In the genomic region with DNA sequence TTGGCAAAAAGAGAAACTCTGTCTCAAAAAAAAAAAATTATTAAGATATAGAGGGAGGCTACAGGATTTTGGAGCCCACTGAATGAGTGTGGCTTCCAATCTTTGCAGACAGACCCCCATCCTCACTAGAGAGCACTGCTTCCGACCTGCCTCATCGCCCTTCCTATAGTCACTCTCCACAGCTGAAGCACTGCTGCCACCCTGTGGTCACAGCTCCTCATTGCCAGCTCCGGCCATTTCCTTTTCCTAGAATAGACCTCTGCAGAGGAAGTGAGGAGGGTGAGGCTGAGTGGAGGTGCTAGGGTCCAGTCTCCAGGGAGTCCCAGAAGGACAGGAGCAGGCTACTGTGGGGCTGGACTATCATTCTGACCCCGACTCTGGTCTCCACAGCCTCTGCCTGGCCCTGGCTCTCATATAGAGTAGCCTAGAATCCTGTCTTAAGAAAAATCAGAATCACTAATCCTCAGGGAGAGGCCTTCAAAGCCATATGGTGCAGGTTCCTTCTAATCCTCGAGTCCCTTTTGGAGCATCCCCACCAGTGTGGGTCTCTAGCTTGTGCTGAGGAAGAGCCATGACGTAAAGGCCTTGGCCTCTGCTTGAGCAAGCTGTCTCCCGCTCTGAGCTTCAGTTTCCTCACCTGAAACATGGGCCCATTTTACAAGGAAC, we compare ENCODE assay signal across 7 cellular contexts. TPM values are rescaled to one million over a fixed set of nuclear protein-coding genes. Genes with fewer than 3 reads are reported as not detected.
DNase-seq lines count a peak whose midpoint lies in the region; ATAC-seq and TF ChIP-seq lines count a peak whose summit lies in the region.

No MANE protein-coding gene starts in this region.

- no peaks in the 10 kb centered on the region for H3K9me3 ChIP-seq in T-helper 17 cell (ENCODE audit: control insufficient read depth, low read length, poor library complexity, severe bottlenecking)
- H3K9me3 ChIP-seq in left ventricle myocardium inferior (replicated peaks), result no peaks in the 10 kb centered on the region
- H3K9me3 ChIP-seq in gastrocnemius medialis, result no peaks in the 10 kb centered on the region

- no peak for TF ChIP-seq POLR2A in GM18505 (IDR thresholded peaks at IDR 0.05; ENCODE audit: borderline replicate concordance, extremely low read depth, insufficient read depth, insufficient read length)
- no peak for TF ChIP-seq POLR2A in gastrocnemius medialis (IDR thresholded peaks at IDR 0.05)

- peak; percentile 96 for TF ChIP-seq CTCF in left ventricle myocardium inferior (IDR thresholded peaks at IDR 0.05; ENCODE audit: borderline replicate concordance)
- peak; percentile 84 to 94 (median 90) for TF ChIP-seq CTCF in gastrocnemius medialis (IDR thresholded peaks at IDR 0.05 in 4 of 5, conservative IDR thresholded peaks at IDR 0.05 in 1 of 5)

- H3K4me1 ChIP-seq in left ventricle myocardium inferior (peaks cover 12% of the 10 kb centered on the region), gastrocnemius medialis (peaks cover 0 to 10% of the 10 kb centered on the region in 2 donors)

- H3K27me3 Mint-ChIP-seq in T-helper 17 cell, result no peaks in the 10 kb centered on the region

- peak overlapping the region; percentile 2 for H3K27ac Mint-ChIP-seq in T-helper 17 cell

- peaks cover 6% of the 10 kb centered on the region for H3K4me1 Mint-ChIP-seq in T-helper 17 cell

- H3K27me3 ChIP-seq in left ventricle myocardium inferior (ENCODE audit: low read depth), result no peaks in the 10 kb centered on the region
- H3K27me3 ChIP-seq in gastrocnemius medialis, result no peaks in the 10 kb centered on the region

- in situ Hi-C loops in gastrocnemius medialis (cut with MboI; ENCODE audit: low sequenced_read_pairs in 4 of 4), result loop anchor here in 2 of 4 donors (10.0 kb wide), 2 partner anchors 64 to 184 kb away; a partner anchor contains a TSS

- H3K4me3 Mint-ChIP-seq in T-helper 17 cell, result no peak overlapping the region

- peak overlapping the region; percentile 72 for H3K27ac ChIP-seq in left ventricle myocardium inferior (replicated peaks)
- H3K27ac ChIP-seq in gastrocnemius medialis, result peak overlapping the region in 3 of 4 donors; percentile 44 to 55 (median 48)

- peak; percentile 46 to 80 for DNase-seq in NCI-H187 (lab: John Stamatoyannopoulos, UW)
- peak; percentile 58 to 77 (median 65) for DNase-seq in T-helper 17 cell
- peak; percentile 54 for DNase-seq in amniotic stem cell (lab: John Stamatoyannopoulos, UW)
- DNase-seq in left ventricle myocardium inferior, result peak; percentile 82
- DNase-seq in gastrocnemius medialis, result peak; percentile 65 to 79

- ATAC-seq in GM18505 (IDR thresholded peaks at IDR 0.05; ENCODE audit: unreplicated experiment), result peak; percentile 84
- peak; percentile 84 for ATAC-seq in HG02884 (IDR thresholded peaks at IDR 0.05; ENCODE audit: unreplicated experiment)
- peak; percentile 98 for ATAC-seq in T-helper 17 cell
- ATAC-seq in gastrocnemius medialis, result peak; percentile 91 to 92

- peaks cover 5% of the 10 kb centered on the region for H3K36me3 Mint-ChIP-seq in T-helper 17 cell (ENCODE audit: low read depth)

- peaks cover 73% of the 10 kb centered on the region for H3K36me3 ChIP-seq in left ventricle myocardium inferior
- H3K36me3 ChIP-seq in gastrocnemius medialis, result peaks cover 0 to 52% of the 10 kb centered on the region in 2 donors

- H3K4me3 ChIP-seq in left ventricle myocardium inferior, result no peak overlapping the region
- H3K4me3 ChIP-seq in gastrocnemius medialis, result no peak overlapping the region

- intact Hi-C loops in left ventricle myocardium inferior (cut with micrococcal nuclease) (loop anchor here (2.0 kb wide), 1 partner anchor 156 kb away; no protein-coding TSS in a partner anchor), gastrocnemius medialis (cut with DNase I; ENCODE audit: low total_unique reads) (loop anchor here (1.0 to 2.0 kb wide), 3 partner anchors 88 to 184 kb away; no protein-coding TSS in a partner anchor)

RNA-seq across cellular contexts. Expression of a gene that starts 1.4 kb away (rescaled TPM):
- total RNA-seq in T-helper 17 cell, result not detected
- total RNA-seq in left ventricle myocardium inferior, result not detected
- total RNA-seq in gastrocnemius medialis, result not detected

RNA-seq across cellular contexts. Expression of a gene that starts 7.6 kb away (rescaled TPM):
- total RNA-seq in T-helper 17 cell (10 to 100 TPM; 28.4 to 29.3 TPM), left ventricle myocardium inferior (12.9 TPM), gastrocnemius medialis (10 to 100 TPM in 2 of 4 donors, 1 to 10 TPM in 2; 6.8 to 17.4 (median 11.6) TPM)

RNA-seq across cellular contexts. Expression of a gene that starts 9.4 kb away (rescaled TPM):
- total RNA-seq in T-helper 17 cell (10 to 100 TPM; 25.5 to 28.6 TPM), left ventricle myocardium inferior (4.8 TPM), gastrocnemius medialis (1 to 10 TPM; 1.1 to 9.9 (median 3.8) TPM)

RNA-seq across cellular contexts. Expression of a gene that starts 56.8 kb away (rescaled TPM):
- total RNA-seq in T-helper 17 cell, result 1,000 to 10,000 TPM; 1,028 to 1,089 TPM
- total RNA-seq in left ventricle myocardium inferior, result 530 TPM
- 100 to 1,000 TPM; 113 to 257 (median 191) TPM for total RNA-seq in gastrocnemius medialis
